28 cellular contexts compared by ENCODE assay signal in the genomic region with DNA sequence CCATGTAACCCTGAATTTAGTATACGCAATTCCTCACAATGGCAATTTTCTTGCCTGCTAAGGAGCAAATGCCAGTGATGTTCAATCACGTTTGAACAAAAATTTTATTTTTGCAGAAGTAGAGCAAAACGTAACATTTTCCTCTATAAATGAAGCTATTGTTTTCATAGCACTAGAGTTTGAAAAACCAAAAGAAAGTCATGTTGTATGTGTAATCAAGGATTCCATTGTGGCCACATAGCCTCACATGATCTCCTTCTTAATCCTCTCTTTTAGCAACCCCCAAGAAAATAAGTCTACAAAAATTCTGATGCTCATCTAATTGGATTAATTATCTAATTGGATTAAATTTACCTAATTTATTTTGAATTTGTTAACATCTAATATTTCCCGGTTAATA.
"Had no signal": no experiment of that assay in that cellular context is flagged by ENCODE, and none has a peak within 500 bp of the region (broad histone marks: within the 10 kb centered on the region; RNA-seq: fewer than 3 reads in every experiment).

No MANE protein-coding gene starts in this region.

- H3K36me3 ChIP-seq: adrenal gland, ascending aorta, breast epithelium, cardiac muscle cell, colonic mucosa, gastrocnemius medialis, heart right ventricle had no signal

- H3K4me3 ChIP-seq: adrenal gland, ascending aorta, breast epithelium, cardiac muscle cell, colonic mucosa, gastrocnemius medialis, heart right ventricle, hepatocyte had no signal

- H3K4me1 ChIP-seq: adrenal gland, ascending aorta, breast epithelium, colonic mucosa, gastrocnemius medialis, heart right ventricle had no signal

- H3K27me3 ChIP-seq: adrenal gland, ascending aorta, breast epithelium, cardiac muscle cell, colonic mucosa, gastrocnemius medialis, heart right ventricle, hepatocyte had no signal

- H3K9me3 ChIP-seq: adrenal gland, ascending aorta, colonic mucosa, gastrocnemius medialis had no signal

- H3K27ac ChIP-seq: adrenal gland, ascending aorta, breast epithelium, cardiac muscle cell, colonic mucosa, gastrocnemius medialis, heart right ventricle, hepatocyte had no signal

- H2AFZ ChIP-seq: hepatocyte had no signal

- H3K4me2 ChIP-seq: hepatocyte had no signal

- H3K79me2 ChIP-seq: hepatocyte had no signal

- DNase-seq: activated CD4-positive, alpha-beta memory T cell treated with anti-CD3 and anti-CD28 coated beads for 36 hours; activated CD4-positive, alpha-beta T cell treated with anti-CD3 and anti-CD28 coated beads for 36 hours; activated CD4-positive, alpha-beta T cell treated with anti-CD3 and anti-CD28 coated beads, Interleukin-2, amount 10 ng/mL, durations not matched to agents 24 days and 14 days; activated CD4-positive, CD25-positive, alpha-beta regulatory T cell; activated CD4-positive, CD25-positive, alpha-beta regulatory T cell treated with anti-CD3 and anti-CD28 coated beads, Interleukin-2, amount 50 U/mL, for 72 hours; activated CD8-positive, alpha-beta memory T cell treated with anti-CD3 and anti-CD28 coated beads, Interleukin-2, amount 10 ng/mL, durations not matched to agents 7 days and 5 days; activated CD8-positive, alpha-beta memory T cell treated with anti-CD3 and anti-CD28 coated beads, Interleukin-2, amount 50 U/mL, for 4 hours; activated CD8-positive, alpha-beta T cell treated with anti-CD3 and anti-CD28 coated beads, Interleukin-2, amount 10 ng/mL, durations not matched to agents 7 days and 5 days; activated effector memory CD4-positive, alpha-beta T cell treated with anti-CD3 and anti-CD28 coated beads, Interleukin-2, amount 50 U/mL, for 16 hours; activated naive CD4-positive, alpha-beta T cell treated with anti-CD3 and anti-CD28 coated beads for 36 hours; activated naive CD8-positive, alpha-beta T cell treated with anti-CD3 and anti-CD28 coated beads for 36 hours; activated naive CD8-positive, alpha-beta T cell treated with anti-CD3 and anti-CD28 coated beads, Interleukin-2, amount 50 U/mL, for 24 hours; activated T-cell treated with anti-CD3 and anti-CD28 coated beads, Interleukin-2, amount 50 U/mL, for 1 hour; activated T-cell treated with anti-CD3 and anti-CD28 coated beads, Interleukin-2, amount 50 U/mL, for 48 hours; adrenal gland; central memory CD4-positive, alpha-beta T cell; cerebellar nuclear complex; colonic mucosa; effector CD8-positive, alpha-beta T cell; foreskin fibroblast; gastrocnemius medialis; heart right ventricle; T-helper 17 cell had no signal

- ATAC-seq: activated CD4-positive, alpha-beta T cell treated with anti-CD3 and anti-CD28 coated beads for 36 hours; activated CD8-positive, alpha-beta memory T cell treated with anti-CD3 and anti-CD28 coated beads, Interleukin-2, amount 10 ng/mL, durations not matched to agents 7 days and 5 days; activated CD8-positive, alpha-beta T cell treated with anti-CD3 and anti-CD28 coated beads, Interleukin-2, amount 10 ng/mL, durations not matched to agents 7 days and 5 days; activated naive CD8-positive, alpha-beta T cell treated with anti-CD3 and anti-CD28 coated beads, Interleukin-2, amount 50 U/mL, for 24 hours; esophagus mucosa; gastrocnemius medialis; heart right ventricle; T-helper 17 cell had no signal
